3 cellular contexts compared by ENCODE assay signal in the genomic region with DNA sequence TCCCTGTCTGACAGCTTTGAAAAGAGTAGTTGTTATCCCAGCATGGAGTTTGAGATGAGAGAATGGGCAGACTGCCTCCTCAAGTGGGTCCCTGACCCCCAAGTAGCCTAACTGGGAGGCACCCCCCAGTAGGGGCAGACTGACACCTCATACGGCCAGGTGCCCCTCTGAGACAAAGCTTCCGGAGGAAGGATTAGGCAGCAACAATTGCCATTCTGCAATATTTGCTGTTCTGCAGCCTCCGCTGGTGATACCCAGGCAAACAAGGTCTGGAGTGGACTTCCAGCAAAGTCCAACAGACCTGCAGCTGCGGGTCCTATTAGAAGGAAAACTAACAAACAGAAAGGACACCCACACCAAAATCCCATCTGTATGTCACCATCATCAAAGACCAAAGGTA. TPM values are rescaled to one million over a fixed set of nuclear protein-coding genes. Genes with fewer than 3 reads are reported as not detected.
DNase-seq lines count a peak whose midpoint lies in the region; ATAC-seq, FAIRE-seq and TF ChIP-seq lines count a peak whose summit lies in the region.
"Not testable (repeated sequence)": the region's sequence is repeated elsewhere in the genome, so short reads cannot be mapped to it uniquely, and the experiment has no call there.
"Had no signal": no experiment of that assay in that cellular context is flagged by ENCODE, and none has a peak within 500 bp of the region (broad histone marks: within the 10 kb centered on the region; RNA-seq: fewer than 3 reads in every experiment).

No MANE protein-coding gene starts in this region.

- POLR2A ChIA-PET in HepG2 (lab: Yijun Ruan, JAX) = not testable (repeated sequence)

- not testable (repeated sequence) for TF ChIP-seq POLR2A in HepG2 (IDR thresholded peaks at IDR 0.05; ENCODE audit: insufficient read depth in 1 of 2, low read depth in 2 of 2, low read length in 2 of 2)

- intact Hi-C loops in HepG2 (cut with micrococcal nuclease; ENCODE audit: unreplicated experiment) = not testable (repeated sequence)

- peak overlapping the region; percentile 61 for H3K4me2 ChIP-seq in HepG2 (ENCODE audit: low read depth, low read length)

- in situ Hi-C loops in HepG2 (cut with HindIII; ENCODE audit: extremely low pct_ligation_motif_present, low pct_unique_long_range_greater_than_20kb) = not testable (repeated sequence)

- 0% methylated on average over 4 of the region's 4 CpGs for WGBS in HepG2 (ENCODE audit: low lambda C conversion rate)

- BruUV-seq in HepG2 (replicated peaks; lab: Mats Ljungman, UMichigan) = not testable (repeated sequence)

- not testable (repeated sequence) for H3K9ac ChIP-seq in HepG2 (ENCODE audit: insufficient read depth, low read depth, low read length)

- H3K27me3 ChIP-seq in HepG2 (ENCODE audit: control insufficient read depth in 1 of 2, insufficient read depth in 2 of 2, low read length in 2 of 2) = not testable (repeated sequence)

- not testable (repeated sequence) for TF ChIP-seq CTCF in HepG2 (CRISPR knock-in tag; IDR thresholded peaks at IDR 0.05)

- peak; percentile 10 for DNase-seq in HepG2 (ENCODE audit: low spot score)

- not testable (repeated sequence) for TF ChIP-seq EP300 in HepG2 (IDR thresholded peaks at IDR 0.05; ENCODE audit: low read depth in 2 of 2, low read length in 2 of 2); HepG2 (CRISPR knock-in tag; IDR thresholded peaks at IDR 0.05; ENCODE audit: borderline replicate concordance)

- not testable (repeated sequence) for FAIRE-seq in HepG2 (lab: Jason Lieb, UNC)

- peak overlapping the region in 1 of 3 experiments; percentile 48; a peak in 2 of 6 replicates for H3K4me3 ChIP-seq in HepG2 (replicated peaks in 1 of 3; ENCODE audit: insufficient read depth in 1 of 3, low read depth in 2 of 3, low read length in 3 of 3)

- H3K79me2 ChIP-seq in HepG2 (ENCODE audit: insufficient read depth, low read length) = not testable (repeated sequence)

- not testable (repeated sequence) for H3K27ac ChIP-seq in HepG2 (ENCODE audit: extremely low read length, insufficient read depth, low read length)

- H3K36me3 ChIP-seq in HepG2 (replicated peaks in 1 of 2; ENCODE audit: control insufficient read depth in 1 of 2, insufficient read depth in 2 of 2, low read length in 2 of 2) = not testable (repeated sequence)

- peaks cover 14% of the 10 kb centered on the region; the same call in 1 of the 2 replicates for H3K4me1 ChIP-seq in HepG2 (ENCODE audit: insufficient read depth, low read length)

- ATAC-seq in HepG2 = not testable (repeated sequence)

- not testable (repeated sequence) for TF ChIP-seq RAD21 in HepG2 (CRISPR knock-in tag; IDR thresholded peaks at IDR 0.05)

- H3K9me3 ChIP-seq in HepG2 (ENCODE audit: low read length) = not testable (repeated sequence)

- CTCF ChIA-PET in HepG2 (lab: Yijun Ruan, JAX; ENCODE audit: low intra/inter-chr PET ratio, low total read pairs) = not testable (repeated sequence)

- H4K20me1 ChIP-seq in HepG2 (ENCODE audit: insufficient read depth, low read length) = not testable (repeated sequence)

- not testable (repeated sequence) for H2AFZ ChIP-seq in HepG2 (ENCODE audit: low read length)

TF ChIP-seq in HepG2, 621 proteins besides CTCF, POLR2A, EP300 and RAD21 (continues in another document):
- not testable (repeated sequence) for TF ChIP-seq SOX13 (IDR thresholded peaks at IDR 0.05); GABPA (IDR thresholded peaks at IDR 0.05; ENCODE audit: low read depth, low read length)
- TF ChIP-seq SOX13 (CRISPR knock-in tag; conservative IDR thresholded peaks at IDR 0.05 in 1 of 2, IDR thresholded peaks at IDR 0.05 in 1 of 2) (peak in 1 of 2 experiments; percentile 66; a peak in 2 of 4 replicates), BCL6 (CRISPR knock-in tag; IDR thresholded peaks at IDR 0.05) (peak; percentile 25; the same call in 1 of the 2 replicates), HNF4A (CRISPR knock-in tag; IDR thresholded peaks at IDR 0.05) (peak; percentile 62), PITX1 (CRISPR knock-in tag; IDR thresholded peaks at IDR 0.05) (peak; percentile 80), GABPA (CRISPR knock-in tag; IDR thresholded peaks at IDR 0.05; ENCODE audit: low read depth) (0 out of 2 replicates have a peak, but pooled peaks have one; percentile 13)
- TF ChIP-seq, protein P1, sequence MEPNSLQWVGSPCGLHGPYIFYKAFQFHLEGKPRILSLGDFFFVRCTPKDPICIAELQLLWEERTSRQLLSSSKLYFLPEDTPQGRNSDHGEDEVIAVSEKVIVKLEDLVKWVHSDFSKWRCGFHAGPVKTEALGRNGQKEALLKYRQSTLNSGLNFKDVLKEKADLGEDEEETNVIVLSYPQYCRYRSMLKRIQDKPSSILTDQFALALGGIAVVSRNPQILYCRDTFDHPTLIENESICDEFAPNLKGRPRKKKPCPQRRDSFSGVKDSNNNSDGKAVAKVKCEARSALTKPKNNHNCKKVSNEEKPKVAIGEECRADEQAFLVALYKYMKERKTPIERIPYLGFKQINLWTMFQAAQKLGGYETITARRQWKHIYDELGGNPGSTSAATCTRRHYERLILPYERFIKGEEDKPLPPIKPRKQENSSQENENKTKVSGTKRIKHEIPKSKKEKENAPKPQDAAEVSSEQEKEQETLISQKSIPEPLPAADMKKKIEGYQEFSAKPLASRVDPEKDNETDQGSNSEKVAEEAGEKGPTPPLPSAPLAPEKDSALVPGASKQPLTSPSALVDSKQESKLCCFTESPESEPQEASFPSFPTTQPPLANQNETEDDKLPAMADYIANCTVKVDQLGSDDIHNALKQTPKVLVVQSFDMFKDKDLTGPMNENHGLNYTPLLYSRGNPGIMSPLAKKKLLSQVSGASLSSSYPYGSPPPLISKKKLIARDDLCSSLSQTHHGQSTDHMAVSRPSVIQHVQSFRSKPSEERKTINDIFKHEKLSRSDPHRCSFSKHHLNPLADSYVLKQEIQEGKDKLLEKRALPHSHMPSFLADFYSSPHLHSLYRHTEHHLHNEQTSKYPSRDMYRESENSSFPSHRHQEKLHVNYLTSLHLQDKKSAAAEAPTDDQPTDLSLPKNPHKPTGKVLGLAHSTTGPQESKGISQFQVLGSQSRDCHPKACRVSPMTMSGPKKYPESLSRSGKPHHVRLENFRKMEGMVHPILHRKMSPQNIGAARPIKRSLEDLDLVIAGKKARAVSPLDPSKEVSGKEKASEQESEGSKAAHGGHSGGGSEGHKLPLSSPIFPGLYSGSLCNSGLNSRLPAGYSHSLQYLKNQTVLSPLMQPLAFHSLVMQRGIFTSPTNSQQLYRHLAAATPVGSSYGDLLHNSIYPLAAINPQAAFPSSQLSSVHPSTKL (CRISPR knock-in tag; IDR thresholded peaks at IDR 0.05) = 0 out of 2 replicates have a peak, but pooled peaks have one; percentile 24

RNA-seq across cellular contexts. Expression of gene C11orf65, which starts 25.9 kb away (rescaled TPM):
- total RNA-seq in HepG2 (2016; rRNA removed; fragmentation: Illumina TruSeq; extraction: Trizol) = 0.34 and 0.42 TPM in 2 replicates
- 0.30 TPM in 1 of 2 replicates, not detected in the other for total RNA-seq in HepG2 (2016; cell fraction: cytosol; rRNA removed; fragmentation: Illumina TruSeq; extraction: Trizol; ENCODE audit: low read depth)
- total RNA-seq in HepG2 (2016; cell fraction: insoluble cytoplasmic fraction; rRNA removed; fragmentation: Illumina TruSeq; extraction: Trizol) = 0.24 and 0.35 TPM in 2 replicates
- 0.31 TPM in 1 of 2 replicates, not detected in the other for total RNA-seq in HepG2 (2016; cell fraction: membrane; rRNA removed; fragmentation: Illumina TruSeq; extraction: Trizol)
- total RNA-seq in HepG2 (2016; cell fraction: nucleus; rRNA removed; fragmentation: Illumina TruSeq; extraction: Trizol) = 0.38 and 0.47 TPM in 2 replicates
- 0.38 TPM in 1 of 2 replicates, not detected in the other for polyA plus RNA-seq in HepG2 (2011; rRNA removed)
- 0.14 TPM in 1 of 2 replicates, not detected in the other for polyA plus RNA-seq in HepG2 (2011; cell fraction: cytosol; rRNA removed)
- 0.21 TPM in 1 of 2 replicates, not detected in the other for polyA plus RNA-seq in HepG2 (2011; cell fraction: nucleus; rRNA removed)
- 0.23 and 0.91 TPM in 2 replicates for polyA plus RNA-seq in HepG2 (2012)
- polyA plus RNA-seq in HepG2 (2016; cell fraction: cytosol; fragmentation: Illumina TruSeq; extraction: Trizol; ENCODE audit: low read depth) = not detected in 2 replicates
- polyA plus RNA-seq in HepG2 (2016; cell fraction: insoluble cytoplasmic fraction; fragmentation: Illumina TruSeq; extraction: Trizol; ENCODE audit: low read depth) = 0.42 TPM in 1 of 2 replicates, not detected in the other
- polyA plus RNA-seq in HepG2 (2016; cell fraction: membrane; fragmentation: Illumina TruSeq; extraction: Trizol; ENCODE audit: low read depth) = not detected in 2 replicates
- polyA plus RNA-seq in HepG2 (2016; cell fraction: nucleus; fragmentation: Illumina TruSeq; extraction: Trizol; ENCODE audit: insufficient read depth, low read depth) = not detected in 2 replicates
- 0.07 TPM in 1 of 2 replicates, not detected in the other for polyA minus RNA-seq in HepG2 (2011; rRNA and poly(A)+ RNA removed; ENCODE audit: low replicate concordance)
- polyA minus RNA-seq in HepG2 (2011; cell fraction: cytosol; rRNA and poly(A)+ RNA removed) = not detected in 2 replicates
- polyA minus RNA-seq in HepG2 (2011; cell fraction: nucleus; rRNA and poly(A)+ RNA removed) = 0.62 and 2.7 TPM in 2 replicates
- total RNA-seq: Calu3 had no signal
- polyA plus RNA-seq: CD14-positive monocyte had no signal

RNA-seq across cellular contexts. Expression of gene POGLUT3, which starts 56.7 kb away (rescaled TPM):
- 17.2 and 22.0 TPM in 2 replicates for total RNA-seq in HepG2 (2016; rRNA removed; fragmentation: Illumina TruSeq; extraction: Trizol)
- 2.9 and 3.7 TPM in 2 replicates for total RNA-seq in HepG2 (2016; cell fraction: cytosol; rRNA removed; fragmentation: Illumina TruSeq; extraction: Trizol; ENCODE audit: low read depth)
- 18.6 and 23.8 TPM in 2 replicates for total RNA-seq in HepG2 (2016; cell fraction: insoluble cytoplasmic fraction; rRNA removed; fragmentation: Illumina TruSeq; extraction: Trizol)
- 12.5 and 14.6 TPM in 2 replicates for total RNA-seq in HepG2 (2016; cell fraction: membrane; rRNA removed; fragmentation: Illumina TruSeq; extraction: Trizol)
- 18.6 and 23.0 TPM in 2 replicates for total RNA-seq in HepG2 (2016; cell fraction: nucleus; rRNA removed; fragmentation: Illumina TruSeq; extraction: Trizol)
- 10.6 and 14.3 TPM in 2 replicates for polyA plus RNA-seq in HepG2 (2011; rRNA removed)
- 7.3 and 9.8 TPM in 2 replicates for polyA plus RNA-seq in HepG2 (2011; cell fraction: cytosol; rRNA removed)
- 1.9 and 2.8 TPM in 2 replicates for polyA plus RNA-seq in HepG2 (2011; cell fraction: nucleus; rRNA removed)
- 9.0 and 13.4 TPM in 2 replicates for polyA plus RNA-seq in HepG2 (2012)
- polyA plus RNA-seq in HepG2 (2016; cell fraction: cytosol; fragmentation: Illumina TruSeq; extraction: Trizol; ENCODE audit: low read depth) = 1.9 and 2.7 TPM in 2 replicates
- 16.9 and 18.2 TPM in 2 replicates for polyA plus RNA-seq in HepG2 (2016; cell fraction: insoluble cytoplasmic fraction; fragmentation: Illumina TruSeq; extraction: Trizol; ENCODE audit: low read depth)
- 7.9 and 8.3 TPM in 2 replicates for polyA plus RNA-seq in HepG2 (2016; cell fraction: membrane; fragmentation: Illumina TruSeq; extraction: Trizol; ENCODE audit: low read depth)
- 25.5 and 25.9 TPM in 2 replicates for polyA plus RNA-seq in HepG2 (2016; cell fraction: nucleus; fragmentation: Illumina TruSeq; extraction: Trizol; ENCODE audit: insufficient read depth, low read depth)
- 5.5 and 12.8 TPM in 2 replicates for polyA minus RNA-seq in HepG2 (2011; rRNA and poly(A)+ RNA removed; ENCODE audit: low replicate concordance)
- 16.4 and 19.7 TPM in 2 replicates for polyA minus RNA-seq in HepG2 (2011; cell fraction: cytosol; rRNA and poly(A)+ RNA removed)
- polyA minus RNA-seq in HepG2 (2011; cell fraction: nucleus; rRNA and poly(A)+ RNA removed) = 5.7 and 6.2 TPM in 2 replicates
